ENCODE assay signal across 8 cellular contexts in genomic region chr1:12143631-12144155, GRCh38. TPM values are rescaled to one million over a fixed set of nuclear protein-coding genes. Genes with fewer than 3 reads are reported as not detected.
A peak's percentile ranks its signal among the peaks of the same experiment; 100 is the strongest.
DNase-seq lines count a peak whose midpoint lies in the region; ATAC-seq lines count a peak whose summit lies in the region.

No MANE protein-coding gene starts in this region.

- peaks cover 50% of the 10 kb centered on the region for H3K4me1 Mint-ChIP-seq in activated naive CD4-positive, alpha-beta T cell treated with anti-CD3 and anti-CD28 coated beads for 36 hours (ENCODE audit: low read depth)

- ATAC-seq in Right ventricle myocardium superior (ENCODE audit: poor library complexity) (peak; percentile 76), GM18909 (IDR thresholded peaks at IDR 0.05; ENCODE audit: poor library complexity, unreplicated experiment) (no peak), GM19463 (IDR thresholded peaks at IDR 0.05; ENCODE audit: unreplicated experiment) (no peak)

- CTCF ChIA-PET in activated naive CD4-positive, alpha-beta T cell treated with anti-CD3 and anti-CD28 coated beads for 36 hours (lab: Charles Lee) = interaction anchor here (2.1 kb wide), 1 partner anchor 19 kb away, joined by 7 read pairs; no protein-coding TSS in a partner anchor

- no peaks in the 10 kb centered on the region for H3K27me3 Mint-ChIP-seq in activated naive CD4-positive, alpha-beta T cell treated with anti-CD3 and anti-CD28 coated beads for 36 hours (ENCODE audit: low read depth)

- no peaks in the 10 kb centered on the region for H3K9me3 Mint-ChIP-seq in activated naive CD4-positive, alpha-beta T cell treated with anti-CD3 and anti-CD28 coated beads for 36 hours

- peak overlapping the region; percentile 76 for H3K27ac Mint-ChIP-seq in activated naive CD4-positive, alpha-beta T cell treated with anti-CD3 and anti-CD28 coated beads for 36 hours

- peaks cover 8% of the 10 kb centered on the region for H3K36me3 Mint-ChIP-seq in activated naive CD4-positive, alpha-beta T cell treated with anti-CD3 and anti-CD28 coated beads for 36 hours (ENCODE audit: low read depth)

- peak; percentile 74 for DNase-seq in DMS79 (lab: John Stamatoyannopoulos, UW)
- DNase-seq in Kasumi-1 (lab: John Stamatoyannopoulos, UW) = peak; percentile 53 to 58
- DNase-seq in activated naive CD4-positive, alpha-beta T cell treated with anti-CD3 and anti-CD28 coated beads for 36 hours = peak; percentile 69
- peak; percentile 85 for DNase-seq in Right ventricle myocardium superior
- DNase-seq in putamen (ENCODE audit: low spot score) = peak; percentile 61
- DNase-seq in retina = no peak

- H3K4me3 Mint-ChIP-seq in activated naive CD4-positive, alpha-beta T cell treated with anti-CD3 and anti-CD28 coated beads for 36 hours = no peak overlapping the region

- intact Hi-C loops in activated naive CD4-positive, alpha-beta T cell treated with anti-CD3 and anti-CD28 coated beads for 36 hours (cut with micrococcal nuclease) = no loop called here
- intact Hi-C loops in Right ventricle myocardium superior (cut with DNase I) = no loop called here

RNA-seq across cellular contexts. Expression of gene TNFRSF1B, which starts 23.1 kb away (rescaled TPM):
- total RNA-seq in activated naive CD4-positive, alpha-beta T cell treated with anti-CD3 and anti-CD28 coated beads for 36 hours = 10 to 100 TPM; 69.4 to 75.7 TPM
- total RNA-seq in Right ventricle myocardium superior = 13.7 TPM
